In genomic region chr9:130664191-130665028, GRCh38 we compare ENCODE assay signal across 12 cellular contexts. TPM values are rescaled to one million over a fixed set of nuclear protein-coding genes. Genes with fewer than 3 reads are reported as not detected.
DNase-seq lines count a peak whose midpoint lies in the region; ATAC-seq and TF ChIP-seq lines count a peak whose summit lies in the region.
"Had no signal": no experiment of that assay in that cellular context is flagged by ENCODE, and none has a peak within 500 bp of the region (broad histone marks: within the 10 kb centered on the region; RNA-seq: fewer than 3 reads in every experiment).

TSS of gene PRDM12 (plus strand) at chr9:130664594. CDS start at chr9:130664654, 60 bp downstream.

- H3K27ac ChIP-seq in HEK293 (ENCODE audit: extremely low read depth, low read depth, low read length) (no peak within 1 kb of the TSS), OCI-LY7 (ENCODE audit: low read depth, low read length, poor library complexity, severe bottlenecking) (no peak within 1 kb of the TSS)
- H3K27ac ChIP-seq: HL-60 had no signal

- intact Hi-C loops in natural killer cell (cut with micrococcal nuclease) (no loop called here), OCI-LY7 (cut with micrococcal nuclease; ENCODE audit: unreplicated experiment) (no loop called here)

- no peak within 1 kb of the TSS for H3K4me2 ChIP-seq in OCI-LY7 (ENCODE audit: low read length)

- H3K36me3 ChIP-seq in HEK293 (ENCODE audit: control insufficient read depth in 2 of 2, insufficient read depth in 1 of 2, low read length in 2 of 2) (no peaks in the 10 kb centered on the region), OCI-LY7 (ENCODE audit: insufficient read depth, low read length) (no peaks in the 10 kb centered on the region)

- H3K9me3 ChIP-seq in HEK293 (ENCODE audit: control insufficient read depth, insufficient read depth, low read depth, low read length) = no peaks in the 10 kb centered on the region
- no peaks in the 10 kb centered on the region for H3K9me3 ChIP-seq in OCI-LY7 (ENCODE audit: low read length)

- H3K27me3 Mint-ChIP-seq in natural killer cell (ENCODE audit: low read depth in 2 of 2) = peaks cover 27 to 43% of the 10 kb centered on the region in 2 donors

- H2AFZ ChIP-seq in OCI-LY7 (ENCODE audit: low read length) = no peak within 1 kb of the TSS

- H3K4me1 Mint-ChIP-seq in natural killer cell = peaks cover 6 to 17% of the 10 kb centered on the region in 2 donors

- CTCF ChIA-PET in HEK293 (lab: Yijun Ruan, JAX) = no interaction called here
- CTCF ChIA-PET in OCI-LY7 (lab: Charles Lee; ENCODE audit: unreplicated experiment) = no interaction called here

- H3K79me2 ChIP-seq in OCI-LY7 (ENCODE audit: insufficient read depth, low read depth, low read length) = no peaks in the 10 kb centered on the region

- H3K4me1 ChIP-seq in HEK293 (ENCODE audit: control insufficient read depth, insufficient read depth, low read length) (no peaks in the 10 kb centered on the region; the same call in 1 of the 2 replicates), OCI-LY7 (ENCODE audit: insufficient read depth, low read length, poor library complexity, severe bottlenecking) (no peaks in the 10 kb centered on the region)

- ATAC-seq in natural killer cell = no peak
- no peak for ATAC-seq in HG03139 (IDR thresholded peaks at IDR 0.05; ENCODE audit: unreplicated experiment)
- no peak for ATAC-seq in GM18867 (IDR thresholded peaks at IDR 0.05; ENCODE audit: unreplicated experiment)
- ATAC-seq: sciatic nerve had no signal

- no peaks in the 10 kb centered on the region for H4K20me1 ChIP-seq in OCI-LY7 (ENCODE audit: insufficient read depth, low read length)

- H3K4me3 Mint-ChIP-seq in natural killer cell = peak within 1 kb of the TSS; percentile 1

- POLR2A ChIA-PET in HEK293 (lab: Yijun Ruan, JAX) = interaction anchor here (0.6 to 1.6 kb wide), 2 partner anchors 9 to 29 kb away, joined by 4 to 9 read pairs; partner anchors contain the start of gene EXOSC2
- POLR2A ChIA-PET in OCI-LY7 (lab: Charles Lee) = no interaction called here

- no peaks in the 10 kb centered on the region for H3K36me3 Mint-ChIP-seq in natural killer cell

- peak within 1 kb of the TSS; percentile 14 for H3K4me3 ChIP-seq in HEK293 (ENCODE audit: low read depth, low read length)
- no peak within 1 kb of the TSS for H3K4me3 ChIP-seq in OCI-LY7 (ENCODE audit: low read depth, low read length, poor library complexity, severe bottlenecking)

- no peaks in the 10 kb centered on the region for H3K9me2 ChIP-seq in OCI-LY7 (ENCODE audit: insufficient read depth, low read length)

- DNase-seq in D341Med (ENCODE audit: low spot score) = peak; percentile 67
- peak; percentile 28 for DNase-seq in astrocyte of the hippocampus (ENCODE audit: low read depth, low spot score)
- DNase-seq in natural killer cell = no peak
- DNase-seq in DMS114 treated with DMSO at 0.1 percent for 48 hours (lab: John Stamatoyannopoulos, UW; ENCODE audit: unreplicated experiment) = no peak
- no peak for DNase-seq in OCI-LY7 (ENCODE audit: low spot score)
- DNase-seq: central memory CD4-positive, alpha-beta T cell; NCI-H226 had no signal

- BruUV-seq in OCI-LY7 (replicated peaks; lab: Mats Ljungman, UMichigan) = no TSS peak

- H3K27ac Mint-ChIP-seq in natural killer cell = no peak within 1 kb of the TSS

- TF ChIP-seq CTCF in HEK293 (tag by site-specific recombination; IDR thresholded peaks at IDR 0.05) (no peak), natural killer cell (IDR thresholded peaks at IDR 0.05) (no peak), OCI-LY7 (conservative IDR thresholded peaks at IDR 0.05; ENCODE audit: low read length) (no peak)

- no peaks in the 10 kb centered on the region for H3K9me3 Mint-ChIP-seq in natural killer cell

TF ChIP-seq in HEK293, 187 proteins besides CTCF, POLR2A, EP300 and RAD21 (continues in another document):
- TF ChIP-seq OVOL3 (tag by site-specific recombination; IDR thresholded peaks at IDR 0.05) = no peak
- TF ChIP-seq ZNF521 (tag by site-specific recombination; IDR thresholded peaks at IDR 0.05) = no peak
- no peak for TF ChIP-seq SCRT1 (tag by site-specific recombination; IDR thresholded peaks at IDR 0.05; ENCODE audit: borderline replicate concordance)
- peak; percentile 97 for TF ChIP-seq ZFHX2 (tag by site-specific recombination; conservative IDR thresholded peaks at IDR 0.05)
- TF ChIP-seq ZNF148 (tag by site-specific recombination; IDR thresholded peaks at IDR 0.05; ENCODE audit: borderline replicate concordance) = no peak
- no peak for TF ChIP-seq RBAK (tag by site-specific recombination; IDR thresholded peaks at IDR 0.05)
- peak; percentile 55 for TF ChIP-seq GLIS2 (tag by site-specific recombination; IDR thresholded peaks at IDR 0.05)
- TF ChIP-seq EGR2 (tag by site-specific recombination; IDR thresholded peaks at IDR 0.05; ENCODE audit: low read depth) = peak; percentile 95
- no peak for TF ChIP-seq KLF1 (tag by site-specific recombination; IDR thresholded peaks at IDR 0.05)
- no peak for TF ChIP-seq KLF9 (tag by site-specific recombination; IDR thresholded peaks at IDR 0.05; ENCODE audit: low read depth)
- TF ChIP-seq ZBTB26 (tag by site-specific recombination; optimal IDR thresholded peaks at IDR 0.05) = peak; percentile 40
- peak; percentile 77 for TF ChIP-seq ZNF335 (tag by site-specific recombination; conservative IDR thresholded peaks at IDR 0.05)
- TF ChIP-seq ZNF785 (tag by site-specific recombination; IDR thresholded peaks at IDR 0.05) = no peak
- TF ChIP-seq YY2 (tag by site-specific recombination; IDR thresholded peaks at IDR 0.05) = no peak
- no peak for TF ChIP-seq ZNF366 (tag by site-specific recombination; conservative IDR thresholded peaks at IDR 0.05)
- no peak for TF ChIP-seq ZNF391 (tag by site-specific recombination; IDR thresholded peaks at IDR 0.05; ENCODE audit: borderline replicate concordance, low read depth)
- TF ChIP-seq ZNF169 (tag by site-specific recombination; IDR thresholded peaks at IDR 0.05) = no peak
- TF ChIP-seq ZNF623 (tag by site-specific recombination; IDR thresholded peaks at IDR 0.05) = no peak
- TF ChIP-seq ZBTB21 (tag by site-specific recombination; IDR thresholded peaks at IDR 0.05) = no peak
- no peak for TF ChIP-seq ZNF629 (tag by site-specific recombination; IDR thresholded peaks at IDR 0.05)
- peak; percentile 59; the same call in 1 of the 2 replicates for TF ChIP-seq PATZ1 (tag by site-specific recombination; IDR thresholded peaks at IDR 0.05)

RNA-seq across cellular contexts. Expression of gene PRDM12, which starts in this region (rescaled TPM):
- under 1 TPM in 2 of 3 donors, not detected in 1; 0.09 to 0.15 TPM for total RNA-seq in natural killer cell
- total RNA-seq in OCI-LY7 (2014; rRNA removed; shearing (Covaris generic)) = 0.06 TPM in 1 of 2 replicates, not detected in the other
- total RNA-seq in OCI-LY7 (2022) = not detected in 2 replicates
- total RNA-seq: sciatic nerve had no signal

Comparison
In these comparisons a context has a peak if more than half of its experiments do, and no peak if none do; other contexts are left out.
1. DNase-seq: peak in D341Med (single experiment) and astrocyte of the hippocampus (single experiment); none in natural killer cell (single experiment), DMS114 treated with DMSO at 0.1 percent for 48 hours (single experiment) and OCI-LY7 (single experiment).